ENCODE assay signal across 8 cellular contexts in genomic region chr4:112348488-112349158, GRCh38. TPM values are rescaled to one million over a fixed set of nuclear protein-coding genes. Genes with fewer than 3 reads are reported as not detected.
A peak's percentile ranks its signal among the peaks of the same experiment; 100 is the strongest.
DNase-seq lines count a peak whose midpoint lies in the region; ATAC-seq, FAIRE-seq and TF ChIP-seq lines count a peak whose summit lies in the region.

No MANE protein-coding gene starts in this region.

- peak overlapping the region in 5 of 7 donors; percentile 41 to 75 (median 56) for H3K27ac Mint-ChIP-seq in CD14-positive monocyte

- H3K27ac ChIP-seq in K562 (ENCODE audit: extremely low read depth, low read depth, low read length), result no peak overlapping the region
- no peak overlapping the region for H3K27ac ChIP-seq in aorta (ENCODE audit: low read depth in 1 of 2, low read length in 2 of 2)

- no peaks in the 10 kb centered on the region for H3K4me1 Mint-ChIP-seq in CD14-positive monocyte

- peak; percentile 96 for ATAC-seq in K562
- peak; percentile 54 for ATAC-seq in aorta (ENCODE audit: low FRiP score)
- no peak for ATAC-seq in HG02759 (IDR thresholded peaks at IDR 0.05; ENCODE audit: unreplicated experiment)

- no peak for TF ChIP-seq EP300 in K562 (IDR thresholded peaks at IDR 0.05; ENCODE audit: low read length)

- POLR2A ChIA-PET in K562 (lab: Yijun Ruan, JAX), result no interaction called here

- H3K36me3 ChIP-seq in K562 (ENCODE audit: control insufficient read depth, insufficient read depth, low read length) (no peaks in the 10 kb centered on the region), aorta (ENCODE audit: control insufficient read depth in 1 of 2, insufficient read depth in 2 of 2, low read length in 1 of 2) (no peaks in the 10 kb centered on the region)

- intact Hi-C loops in CD14-positive monocyte (cut with micrococcal nuclease) (no loop called here), K562 (cut with micrococcal nuclease) (no loop called here), aorta (cut with DNase I) (no loop called here)

- no peak overlapping the region for H3K9ac ChIP-seq in K562 (ENCODE audit: insufficient read depth in 1 of 2, low read depth in 2 of 2, low read length in 2 of 2)

- peaks cover 15 to 33% of the 10 kb centered on the region in 2 donors for H3K36me3 Mint-ChIP-seq in CD14-positive monocyte

- FAIRE-seq in K562 (lab: Jason Lieb, UNC), result peak; percentile 74

- H3K27me3 ChIP-seq in K562 (ENCODE audit: control insufficient read depth in 2 of 2, insufficient read depth in 2 of 2, low read length in 2 of 2) (peaks cover 0 to 5% of the 10 kb centered on the region in 2 experiments; a peak in 1 of 5 replicates), aorta (ENCODE audit: control insufficient read depth in 1 of 2, insufficient read depth in 2 of 2, low read length in 1 of 2) (no peaks in the 10 kb centered on the region)

- no peak overlapping the region for H3K4me3 Mint-ChIP-seq in CD14-positive monocyte

- H3K9me3 ChIP-seq in K562 (replicated peaks; ENCODE audit: control insufficient read depth, insufficient read depth, low read depth, low read length) (no peaks in the 10 kb centered on the region), aorta (ENCODE audit: control insufficient read depth, low read length) (peaks cover 3% of the 10 kb centered on the region)

- peak; percentile 29 to 30 for TF ChIP-seq RAD21 in K562 (CRISPR knock-in tag; conservative IDR thresholded peaks at IDR 0.05 in 1 of 2, IDR thresholded peaks at IDR 0.05 in 1 of 2)

- DNase-seq in CD14-positive monocyte (ENCODE audit: low spot score), result no peak
- DNase-seq in NCI-H1436 treated with DMSO at 0.1 percent for 48 hours (lab: John Stamatoyannopoulos, UW), result peak; percentile 21
- DNase-seq in K562 (ENCODE audit: extremely low read depth in 1 of 4, low spot score in 3 of 4), result peak in 3 of 4 experiments; percentile 14 to 67 (median 57)
- DNase-seq in iPS-NIHi7 (ENCODE audit: extremely low spot score), result peak; percentile 78
- peak; percentile 58 to 76 for DNase-seq in aorta
- DNase-seq in NCI-H2081 treated with DMSO at 0.1 percent for 48 hours (lab: John Stamatoyannopoulos, UW), result no peak
- no peak for DNase-seq in NCI-H226

- WGBS in K562 (ENCODE audit: insufficient coverage, low coverage, missing lambda C conversion rate), result 15% methylated on average over 11 of the region's 11 CpGs
- WGBS in aorta, 2 donors, result 61 to 62% methylated on average over 11 of the region's 11 CpGs

- H3K9me3 Mint-ChIP-seq in CD14-positive monocyte, result peaks cover 0 to 8% (median 3%) of the 10 kb centered on the region in 7 donors

- CTCF ChIA-PET in K562 (lab: Yijun Ruan, JAX; ENCODE audit: low intra/inter-chr PET ratio), result no interaction called here

- no peak for TF ChIP-seq POLR2A in K562 (conservative IDR thresholded peaks at IDR 0.05)

- no peaks in the 10 kb centered on the region for H4K20me1 ChIP-seq in K562 (replicated peaks; ENCODE audit: control insufficient read depth, insufficient read depth, low read length)

- no TSS peak for BruUV-seq in K562 (replicated peaks; lab: Mats Ljungman, UMichigan)

- no peaks in the 10 kb centered on the region for H3K9me1 ChIP-seq in K562 (ENCODE audit: control insufficient read depth, insufficient read depth, low read length)

- peak overlapping the region; percentile 81 for H2AFZ ChIP-seq in K562 (ENCODE audit: low read depth, low read length)

- no peak for TF ChIP-seq CTCF in CD14-positive monocyte (IDR thresholded peaks at IDR 0.05)
- peak; percentile 43 to 61 (median 48); a peak in 4 of 6 replicates for TF ChIP-seq CTCF in K562 (IDR thresholded peaks at IDR 0.05 in 2 of 3, conservative IDR thresholded peaks at IDR 0.05 in 1 of 3; ENCODE audit: insufficient read depth in 2 of 3, low read depth in 1 of 3, low read length in 3 of 3)

- peaks cover 0 to 2% (median 0%) of the 10 kb centered on the region in 3 donors for H3K27me3 Mint-ChIP-seq in CD14-positive monocyte (ENCODE audit: low read depth in 3 of 3)

- no peaks in the 10 kb centered on the region for H3K79me2 ChIP-seq in K562 (ENCODE audit: control insufficient read depth, insufficient read depth, low read length)

- H3K4me1 ChIP-seq in K562 (replicated peaks in 1 of 2; ENCODE audit: control insufficient read depth in 2 of 2, insufficient read depth in 2 of 2, low read length in 2 of 2) (peaks cover 0 to 2% of the 10 kb centered on the region in 2 experiments; a peak in 2 of 5 replicates), aorta (ENCODE audit: control insufficient read depth in 1 of 2, insufficient read depth in 2 of 2, low read length in 2 of 2) (no peaks in the 10 kb centered on the region)

- H3K4me3 ChIP-seq in K562 (no peak overlapping the region), aorta (ENCODE audit: low read length in 2 of 2) (no peak overlapping the region)

- H3K4me2 ChIP-seq in K562 (ENCODE audit: insufficient read depth, low read length), result peak overlapping the region; percentile 21

- in situ Hi-C loops in K562 (cut with MboI), result loop anchor here (25.0 kb wide), 1 partner anchor 414 kb away; no protein-coding TSS in a partner anchor

TF ChIP-seq in K562, 482 proteins besides CTCF, POLR2A, EP300 and RAD21 (continues in another document):
- TF ChIP-seq STAT6 (CRISPR knock-in tag; IDR thresholded peaks at IDR 0.05), result no peak
- TF ChIP-seq SMARCB1 (IDR thresholded peaks at IDR 0.05; ENCODE audit: insufficient read length, low read depth), result no peak
- 0 out of 2 replicates have a peak, but pooled peaks have one; percentile 31 for TF ChIP-seq CBX5 (IDR thresholded peaks at IDR 0.05; ENCODE audit: borderline replicate concordance, low read depth)
- TF ChIP-seq FOSL1 (tag; conservative IDR thresholded peaks at IDR 0.05), result 0 out of 2 replicates have a peak, but pooled peaks have one; percentile 16
- no peak for TF ChIP-seq XRCC3 (IDR thresholded peaks at IDR 0.05)
- 0 out of 3 replicates have a peak, but pooled peaks of 1 of the 2 experiments have one; percentile 57 for TF ChIP-seq CBX3 (IDR thresholded peaks at IDR 0.05; ENCODE audit: borderline replicate concordance in 1 of 2, low read length in 2 of 2)
- 0 out of 2 replicates have a peak, but pooled peaks have one; percentile 42 for TF ChIP-seq ZNF24 (IDR thresholded peaks at IDR 0.05)
- TF ChIP-seq ZNF316 (IDR thresholded peaks at IDR 0.05), result no peak
- TF ChIP-seq L3MBTL2 (IDR thresholded peaks at IDR 0.05), result peak; percentile 91
- TF ChIP-seq CTCFL (IDR thresholded peaks at IDR 0.05; ENCODE audit: borderline replicate concordance, insufficient read depth, low read depth, low read length, poor library complexity, severe bottlenecking), result peak; percentile 54
- TF ChIP-seq NFIC (IDR thresholded peaks at IDR 0.05), result 0 out of 2 replicates have a peak, but pooled peaks have one; percentile 10

RNA-seq across cellular contexts. Expression of gene ALPK1, which starts 51.5 kb away (rescaled TPM):
- 1 to 10 TPM; 5.3 to 8.1 TPM for polyA plus RNA-seq in CD14-positive monocyte
- 4.7 and 13.0 TPM in 2 replicates for total RNA-seq in K562 (2011; cell fraction: chromatin; rRNA removed; ENCODE audit: low replicate concordance)
- 2.0 and 3.3 TPM in 2 replicates for total RNA-seq in K562 (2011; cell fraction: nucleolus; rRNA removed)
- 5.4 and 13.7 TPM in 2 replicates for total RNA-seq in K562 (2011; cell fraction: nucleoplasm; rRNA removed)
- 3.3 and 3.5 TPM in 2 replicates for total RNA-seq in K562 (2014; rRNA removed)
- 6.9 and 7.3 TPM in 2 replicates for total RNA-seq in K562 (2014; rRNA removed; fragmentation: Illumina TruSeq; extraction: Trizol)
- 5.9 and 6.6 TPM in 2 replicates for total RNA-seq in K562 (2015; rRNA removed; fragmentation: Illumina TruSeq; extraction: Trizol)
- 5.5 and 6.1 TPM in 2 replicates for total RNA-seq in K562 (2021)
- polyA plus RNA-seq in K562 (2011; rRNA removed), result 1.7 and 2.3 TPM in 2 replicates
- 0.36 and 0.72 TPM in 2 replicates for polyA plus RNA-seq in K562 (2011; cell fraction: cytosol; rRNA removed)
- 3.0 and 4.1 TPM in 2 replicates for polyA plus RNA-seq in K562 (2011; cell fraction: nucleus; rRNA removed)
- 3.2 and 12.7 TPM in 2 replicates for polyA plus RNA-seq in K562 (2012)
- polyA plus RNA-seq in K562 (2014; fragmentation: Illumina TruSeq; extraction: Trizol), result 4.6 and 5.5 TPM in 2 replicates
- 1 to 10 TPM; 3.7 to 5.4 TPM for polyA plus RNA-seq in K562 (2014; fragmentation: Nextera tagmentation; extraction: Ambion mirVana)
- 2.9 and 3.8 TPM in 2 replicates for polyA plus RNA-seq in K562 (2014; rRNA removed)
- 1.9 and 4.3 TPM in 2 replicates for polyA minus RNA-seq in K562 (2011; rRNA and poly(A)+ RNA removed)
- polyA minus RNA-seq in K562 (2011; cell fraction: cytosol; rRNA and poly(A)+ RNA removed), result 1.6 TPM in 1 of 2 replicates, not detected in the other
- polyA minus RNA-seq in K562 (2011; cell fraction: nucleus; rRNA and poly(A)+ RNA removed), result 5.1 and 10.8 TPM in 2 replicates
- total RNA-seq in aorta, result 10 to 100 TPM; 36.7 to 52.7 TPM
- polyA plus RNA-seq in aorta, result 10 to 100 TPM in 1 of 2 donors, 1 to 10 TPM in 1; 6.6 to 11.2 TPM

Comparison
In these comparisons a context has a peak if more than half of its experiments do, and no peak if none do; other contexts are left out.
1. DNase-seq: peak in NCI-H1436 treated with DMSO at 0.1 percent for 48 hours (single experiment), K562 (3 of 4), iPS-NIHi7 (single experiment) and aorta (2 of 2); none in CD14-positive monocyte (single experiment), NCI-H2081 treated with DMSO at 0.1 percent for 48 hours (single experiment) and NCI-H226 (single experiment).